ENCODE assay signal across 23 cellular contexts in the genomic region with DNA sequence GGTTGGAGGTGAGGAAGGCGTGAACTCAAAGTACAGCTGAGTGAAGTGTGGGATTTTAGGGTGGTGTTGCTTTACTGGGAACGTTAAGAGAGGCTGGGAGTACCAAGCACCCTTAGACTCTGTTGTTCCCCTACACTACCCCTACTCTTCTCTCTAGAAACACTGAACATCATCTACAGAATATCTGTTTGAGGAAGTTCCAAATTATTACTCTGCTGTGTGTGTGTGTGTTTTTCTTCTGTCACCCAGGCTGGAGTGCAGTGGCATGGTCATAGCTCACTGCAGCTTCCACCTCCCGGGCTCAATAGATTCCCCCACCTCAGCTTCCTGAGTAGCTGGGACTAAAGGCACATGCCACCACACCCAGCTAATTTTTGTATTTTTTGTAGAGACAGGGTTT.
"Had no signal": no experiment of that assay in that cellular context is flagged by ENCODE, and none has a peak within 500 bp of the region (broad histone marks: within the 10 kb centered on the region; RNA-seq: fewer than 3 reads in every experiment).

No MANE protein-coding gene starts in this region.

- H3K4me1 ChIP-seq: gastrocnemius medialis, pancreas, stomach, suprapubic skin, tibial nerve had no signal

- H3K36me3 ChIP-seq: esophagus muscularis mucosa, gastrocnemius medialis, left ventricle myocardium inferior, pancreas, stomach, suprapubic skin, tibial nerve had no signal

- H3K4me3 Mint-ChIP-seq: activated naive CD8-positive, alpha-beta T cell treated with anti-CD3 and anti-CD28 coated beads for 36 hours; activated T-cell treated with anti-CD3 and anti-CD28 coated beads, Interleukin-2, amount 50 U/mL, for 4 hours; nephron; stimulated activated memory B cell treated with anti-CD40 and anti-IgM and Interleukin-4, amounts not matched to agents 10 μg/mL and 1 μg/mL and 100 μg/mL, for 72 hours had no signal

- H3K4me1 Mint-ChIP-seq: activated naive CD8-positive, alpha-beta T cell treated with anti-CD3 and anti-CD28 coated beads for 36 hours; nephron had no signal

- H3K4me3 ChIP-seq: esophagus muscularis mucosa, gastrocnemius medialis, left ventricle myocardium inferior, pancreas, stomach, suprapubic skin, tibial nerve had no signal

- DNase-seq: activated CD4-positive, alpha-beta T cell treated with anti-CD3 and anti-CD28 coated beads for 4 hours; activated CD4-positive, alpha-beta T cell treated with anti-CD3 and anti-CD28 coated beads, Interleukin-2, amount 50 U/mL, for 48 hours; activated CD4-positive, CD25-positive, alpha-beta regulatory T cell; activated CD8-positive, alpha-beta memory T cell treated with anti-CD3 and anti-CD28 coated beads, Interleukin-2, amount 50 U/mL, for 48 hours; activated naive CD4-positive, alpha-beta T cell treated with Interleukin-2 at 50 U/mL for 16 hours; activated naive CD8-positive, alpha-beta T cell treated with anti-CD3 and anti-CD28 coated beads for 36 hours; activated T-cell treated with anti-CD3 and anti-CD28 coated beads, Interleukin-2, amount 50 U/mL, for 4 hours; central memory CD4-positive, alpha-beta T cell; effector memory CD4-positive, alpha-beta T cell; gastrocnemius medialis; hippocampal formation; left ventricle myocardium inferior; midbrain; pancreas; right cardiac atrium; stimulated activated CD4-positive, alpha-beta T cell treated with anti-CD3 and anti-CD28 coated beads, Interleukin-2, amount 100 ng/mL, for 24 hours; stomach had no signal

- H3K27me3 ChIP-seq: esophagus muscularis mucosa, gastrocnemius medialis, suprapubic skin had no signal

- H3K36me3 Mint-ChIP-seq: activated naive CD8-positive, alpha-beta T cell treated with anti-CD3 and anti-CD28 coated beads for 36 hours; stimulated activated memory B cell treated with anti-CD40 and anti-IgM and Interleukin-4, amounts not matched to agents 10 μg/mL and 1 μg/mL and 100 μg/mL, for 72 hours had no signal

- H3K27me3 Mint-ChIP-seq: stimulated activated memory B cell treated with anti-CD40 and anti-IgM and Interleukin-4, amounts not matched to agents 10 μg/mL and 1 μg/mL and 100 μg/mL, for 72 hours had no signal

- H3K9me3 Mint-ChIP-seq: activated naive CD8-positive, alpha-beta T cell treated with anti-CD3 and anti-CD28 coated beads for 36 hours; activated T-cell treated with anti-CD3 and anti-CD28 coated beads, Interleukin-2, amount 50 U/mL, for 4 hours; activated T-helper 2 cell treated with anti-CD3 and anti-CD28 coated beads, Interferon-gamma antibody, Interleukin-2, Interleukin-4, amounts not matched to agents 10 μg/mL and 5 μg/mL and 100 μg/mL, durations not matched to agents 14 hours and 24 hours and 36 hours; stimulated activated memory B cell treated with anti-CD40 and anti-IgM and Interleukin-4, amounts not matched to agents 10 μg/mL and 1 μg/mL and 100 μg/mL, for 72 hours had no signal

- H3K9me3 ChIP-seq: esophagus muscularis mucosa, gastrocnemius medialis, left ventricle myocardium inferior, pancreas, stomach, suprapubic skin, tibial nerve had no signal

- ATAC-seq: activated T-cell treated with anti-CD3 and anti-CD28 coated beads, Interleukin-2, amount 50 U/mL, for 4 hours; gastrocnemius medialis; right cardiac atrium; stimulated activated memory B cell treated with anti-CD40 and anti-IgM and Interleukin-4, amounts not matched to agents 10 μg/mL and 1 μg/mL and 100 μg/mL, for 72 hours had no signal

- H3K27ac ChIP-seq: esophagus muscularis mucosa, gastrocnemius medialis, left ventricle myocardium inferior, pancreas, stomach, suprapubic skin, tibial nerve had no signal

- H3K27ac Mint-ChIP-seq: activated naive CD8-positive, alpha-beta T cell treated with anti-CD3 and anti-CD28 coated beads for 36 hours; activated T-helper 2 cell treated with anti-CD3 and anti-CD28 coated beads, Interferon-gamma antibody, Interleukin-2, Interleukin-4, amounts not matched to agents 10 μg/mL and 5 μg/mL and 100 μg/mL, durations not matched to agents 14 hours and 24 hours and 36 hours; stimulated activated memory B cell treated with anti-CD40 and anti-IgM and Interleukin-4, amounts not matched to agents 10 μg/mL and 1 μg/mL and 100 μg/mL, for 72 hours had no signal
